Comparison of ENCODE assay signal across 9 cellular contexts in the genomic region with DNA sequence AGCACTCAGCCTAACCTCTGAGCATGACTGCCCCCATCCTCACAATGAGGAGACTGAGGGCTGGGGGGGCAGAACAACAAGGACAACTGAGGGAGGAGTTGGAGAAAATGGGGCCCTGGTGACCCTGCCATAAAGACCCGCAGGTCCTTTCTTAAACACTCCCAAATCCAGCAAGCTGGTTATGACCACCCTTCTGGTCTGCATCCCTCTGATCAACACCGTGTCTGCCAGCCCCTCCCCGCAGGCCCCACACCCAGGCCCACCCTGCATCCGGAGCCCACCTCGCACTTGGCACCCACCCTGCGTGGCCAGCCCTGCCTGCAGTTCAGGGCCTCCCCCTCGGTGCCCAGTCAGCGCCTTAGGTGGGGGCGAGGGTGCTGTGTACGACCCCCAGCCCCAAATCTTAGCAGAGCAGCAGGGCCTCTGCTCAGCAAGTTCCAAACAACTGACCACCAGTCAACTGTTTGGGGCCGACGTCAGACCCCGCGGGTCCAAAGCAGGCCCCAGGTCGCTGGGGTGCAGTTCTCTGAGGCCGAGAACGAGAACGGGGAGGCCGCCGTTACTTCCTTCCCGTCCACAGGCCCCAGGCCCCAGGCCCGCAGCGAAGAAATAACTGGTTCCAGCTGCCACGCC. TPM values are rescaled to one million over a fixed set of nuclear protein-coding genes. Genes with fewer than 3 reads are reported as not detected.
DNase-seq lines count a peak whose midpoint lies in the region; ATAC-seq and TF ChIP-seq lines count a peak whose summit lies in the region.
"Had no signal": no experiment of that assay in that cellular context is flagged by ENCODE, and none has a peak within 500 bp of the region (broad histone marks: within the 10 kb centered on the region; RNA-seq: fewer than 3 reads in every experiment).

No MANE protein-coding gene starts in this region.

- no peaks in the 10 kb centered on the region for H3K9me3 ChIP-seq in mesodermal cell (ENCODE audit: control insufficient read depth, low read length)

- no TSS peak for BruUV-seq in MCF 10A (replicated peaks; lab: Mats Ljungman, UMichigan)

- peak overlapping the region; percentile 62 for H3K4me3 Mint-ChIP-seq in MCF 10A (ENCODE audit: unreplicated experiment)

- peaks cover 20% of the 10 kb centered on the region for H3K4me1 Mint-ChIP-seq in MCF 10A (ENCODE audit: insufficient read depth, unreplicated experiment)

- TF ChIP-seq CTCF in MCF 10A (IDR thresholded peaks at IDR 0.05; ENCODE audit: unreplicated experiment): no peak

- H3K36me3 ChIP-seq in mesodermal cell (ENCODE audit: control insufficient read depth, insufficient read depth, low read length): no peaks in the 10 kb centered on the region

- CTCF ChIA-PET in MCF 10A (lab: Yijun Ruan, JAX): interaction anchor here (0.7 to 1.6 kb wide), 2 partner anchors 9 to 63 kb away, joined by 3 to 8 read pairs; no protein-coding TSS in a partner anchor

- H3K4me3 ChIP-seq in mesodermal cell (ENCODE audit: extremely low read depth, insufficient read depth, low read length, poor library complexity, severe bottlenecking): peak overlapping the region; percentile 31

- POLR2A ChIA-PET in MCF 10A (lab: Yijun Ruan, JAX): interaction anchor here (1.6 to 1.9 kb wide), 3 partner anchors 18 to 191 kb away, joined by 3 to 5 read pairs (median 4); a partner anchor contains a TSS

- DNase-seq in MCF 10A (ENCODE audit: unreplicated experiment): no peak
- DNase-seq in SHP77 treated with DMSO at 0.1 percent for 48 hours (lab: John Stamatoyannopoulos, UW): no peak
- DNase-seq in hepatic stellate cell (ENCODE audit: low spot score): no peak
- DNase-seq in MV-4-11 (lab: John Stamatoyannopoulos, UW): no peak
- no peak for DNase-seq in NCI-H2196 treated with DMSO at 0.1 percent for 48 hours (lab: John Stamatoyannopoulos, UW; ENCODE audit: unreplicated experiment)

- H3K27ac Mint-ChIP-seq in MCF 10A (ENCODE audit: low read depth, unreplicated experiment): no peak overlapping the region

- intact Hi-C loops in MCF 10A (cut with micrococcal nuclease): no loop called here

- no peaks in the 10 kb centered on the region for H3K36me3 Mint-ChIP-seq in MCF 10A (ENCODE audit: insufficient read depth, unreplicated experiment)

- no peak overlapping the region for H3K27ac ChIP-seq in mesodermal cell (ENCODE audit: low read depth, low read length, severe bottlenecking)

- WGBS in mesodermal cell (ENCODE audit: insufficient coverage in 2 of 2), 2 experiments: 31 to 42% methylated on average over 21 to 23 of the region's 24 CpGs

- H3K4me1 ChIP-seq in mesodermal cell (ENCODE audit: control insufficient read depth, insufficient read depth, low read length, poor library complexity, severe bottlenecking): peaks cover 9% of the 10 kb centered on the region

- ATAC-seq in GM18502 (IDR thresholded peaks at IDR 0.05; ENCODE audit: poor library complexity, unreplicated experiment) (peak; percentile 33), HG03097 (IDR thresholded peaks at IDR 0.05; ENCODE audit: low FRiP score, unreplicated experiment) (peak; percentile 24)

- H3K27me3 Mint-ChIP-seq in MCF 10A (ENCODE audit: insufficient read depth, unreplicated experiment): peaks cover 21% of the 10 kb centered on the region

- H3K9me3 Mint-ChIP-seq in MCF 10A (ENCODE audit: unreplicated experiment): no peaks in the 10 kb centered on the region

RNA-seq across cellular contexts. Expression of a gene that starts 1.2 kb away (rescaled TPM):
- total RNA-seq in MCF 10A (2022): 0.51 and 0.83 TPM in 2 replicates
- polyA plus RNA-seq in mesodermal cell (2013, experiment 1 of 2): 0.77 TPM
- polyA plus RNA-seq in mesodermal cell (2013, experiment 2 of 2): 0.46 TPM

RNA-seq across cellular contexts. Expression of a gene that starts 25.2 kb away (rescaled TPM):
- not detected in 2 replicates for total RNA-seq in MCF 10A (2022)
- polyA plus RNA-seq in mesodermal cell (2013, experiment 1 of 2): not detected
- polyA plus RNA-seq in mesodermal cell (2013, experiment 2 of 2): not detected
- total RNA-seq: T-helper 2 cell treated with Interferon-gamma antibody and Interleukin-4, amounts not matched to agents 100 ng/mL and 5 ng/mL, for 36 hours had no signal
